Comparison of ENCODE assay signal across 12 cellular contexts in the genomic region with DNA sequence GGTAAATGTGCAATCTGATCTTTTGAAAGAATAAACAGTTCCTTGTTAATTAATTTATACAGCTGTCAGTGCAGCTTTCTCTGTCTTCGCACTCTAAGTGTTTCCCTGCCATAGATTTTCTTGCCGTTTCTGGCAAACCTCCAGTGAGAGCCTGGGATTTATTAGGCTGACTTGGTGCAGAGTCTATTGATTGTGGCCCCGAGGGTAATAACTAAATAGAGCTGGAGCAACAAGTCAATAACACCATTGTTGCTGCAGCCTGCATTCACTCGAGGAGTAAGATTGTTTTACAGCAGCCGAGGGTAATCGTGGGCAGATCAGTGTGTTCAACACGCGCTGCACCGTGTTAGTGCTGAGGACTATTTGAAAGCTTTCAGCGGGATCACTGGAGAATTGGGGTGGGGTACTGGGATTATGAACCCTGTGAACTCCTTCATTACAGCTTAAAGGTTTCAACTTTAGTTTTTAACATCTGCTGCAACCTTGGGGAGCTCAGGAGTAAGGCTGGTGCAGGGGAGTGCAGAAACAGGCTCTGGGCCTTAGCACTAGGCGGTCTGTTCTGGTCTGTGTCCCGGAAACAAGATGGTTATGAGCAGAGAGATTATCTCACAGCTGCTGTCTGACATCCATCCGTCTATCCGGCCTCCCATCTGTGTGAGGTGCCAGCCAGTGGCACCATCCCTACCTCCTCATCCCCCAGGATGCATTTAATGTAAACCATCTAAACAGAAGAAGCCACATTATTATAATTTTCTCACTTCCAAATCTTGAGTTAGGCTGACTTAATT.
DNase-seq lines count a peak whose midpoint lies in the region; TF ChIP-seq lines count a peak whose summit lies in the region.
"Had no signal": no experiment of that assay in that cellular context is flagged by ENCODE, and none has a peak within 500 bp of the region (broad histone marks: within the 10 kb centered on the region; RNA-seq: fewer than 3 reads in every experiment).

No MANE protein-coding gene starts in this region.

- H3K79me1 ChIP-seq in trophoblast cell (ENCODE audit: low read length): peaks cover 12% of the 10 kb centered on the region

- peaks cover 20% of the 10 kb centered on the region for H3K4me1 ChIP-seq in HEK293 (ENCODE audit: control insufficient read depth, insufficient read depth, low read length)
- H3K4me1 ChIP-seq in trophoblast cell (ENCODE audit: control insufficient read depth in 1 of 2, insufficient read depth in 2 of 2, low read length in 2 of 2): peaks cover 12 to 21% of the 10 kb centered on the region in 2 experiments

- no peaks in the 10 kb centered on the region for H3K27me3 ChIP-seq in trophoblast cell (ENCODE audit: insufficient read depth, low read length)
- H3K27me3 ChIP-seq: sigmoid colon had no signal

- H3K27ac ChIP-seq in HEK293 (ENCODE audit: extremely low read depth, low read depth, low read length) (no peak overlapping the region), trophoblast cell (ENCODE audit: low read depth, low read length) (peak overlapping the region; percentile 45), RWPE1 (no peak overlapping the region)
- H3K27ac ChIP-seq: sigmoid colon had no signal

- no peak overlapping the region for H3K4ac ChIP-seq in trophoblast cell (ENCODE audit: low read depth, low read length)

- H4K91ac ChIP-seq in trophoblast cell (ENCODE audit: low read depth, low read length): peak overlapping the region; percentile 65

- H2AK5ac ChIP-seq in trophoblast cell (ENCODE audit: low read length): no peak overlapping the region

- no peaks in the 10 kb centered on the region for H3K36me3 Mint-ChIP-seq in T-helper 2 cell treated with Interferon-gamma antibody and Interleukin-4, amounts not matched to agents 5 μg/mL and 100 μg/mL, for 36 hours (ENCODE audit: low read depth)
- no peaks in the 10 kb centered on the region for H3K36me3 Mint-ChIP-seq in activated T-helper 1 cell treated with anti-CD3 and anti-CD28 coated beads, Interleukin-12 subunit alpha, Interleukin-12 subunit beta, Interleukin-2, Interleukin-4 antibody, amounts not matched to agents 30 ng/mL and 10 ng/mL and 1 ng/mL, durations not matched to agents 14 hours and 24 hours and 36 hours (ENCODE audit: low read depth)

- no peak overlapping the region for H3K27ac Mint-ChIP-seq in T-helper 2 cell treated with Interferon-gamma antibody and Interleukin-4, amounts not matched to agents 5 μg/mL and 100 μg/mL, for 36 hours
- no peak overlapping the region for H3K27ac Mint-ChIP-seq in activated T-helper 1 cell treated with anti-CD3 and anti-CD28 coated beads, Interleukin-12 subunit alpha, Interleukin-12 subunit beta, Interleukin-2, Interleukin-4 antibody, amounts not matched to agents 30 ng/mL and 10 ng/mL and 1 ng/mL, durations not matched to agents 14 hours and 24 hours and 36 hours
- H3K27ac Mint-ChIP-seq: activated naive CD8-positive, alpha-beta T cell treated with anti-CD3 and anti-CD28 coated beads, Interleukin-2, amount 50 U/mL, for 24 hours; CD14-positive monocyte had no signal

- no peaks in the 10 kb centered on the region for H3K36me3 ChIP-seq in HEK293 (ENCODE audit: control insufficient read depth in 2 of 2, insufficient read depth in 1 of 2, low read length in 2 of 2)
- peaks cover 0 to 2% of the 10 kb centered on the region in 2 experiments for H3K36me3 ChIP-seq in trophoblast cell (ENCODE audit: control insufficient read depth in 1 of 2, insufficient read depth in 2 of 2, low read length in 2 of 2)
- H3K36me3 ChIP-seq: sigmoid colon had no signal

- peaks cover 2% of the 10 kb centered on the region for H3K79me2 ChIP-seq in trophoblast cell (ENCODE audit: control insufficient read depth, insufficient read depth, low read length, poor library complexity)

- peak overlapping the region; percentile 17 for H3K14ac ChIP-seq in trophoblast cell (ENCODE audit: low read length)

- CTCF ChIA-PET in HEK293 (lab: Yijun Ruan, JAX) (interaction anchor here (0.6 to 0.7 kb wide), 2 partner anchors 168 to 499 kb away, joined by 3 read pairs; no protein-coding TSS in a partner anchor), RWPE1 (lab: Yijun Ruan, JAX) (interaction anchor here (0.6 to 0.7 kb wide), 3 partner anchors 95 to 634 kb away, joined by 3 to 5 read pairs (median 5); no protein-coding TSS in a partner anchor)

- H4K12ac ChIP-seq in trophoblast cell (ENCODE audit: low read depth, low read length): no peak overlapping the region

- intact Hi-C loops in activated T-helper 1 cell treated with anti-CD3 and anti-CD28 coated beads, Interleukin-12 subunit alpha, Interleukin-12 subunit beta, Interleukin-2, Interleukin-4 antibody, amounts not matched to agents 30 ng/mL and 10 ng/mL and 1 ng/mL, durations not matched to agents 14 hours and 24 hours and 36 hours (cut with micrococcal nuclease): no loop called here

- WGBS in trophoblast cell (ENCODE audit: extremely low coverage, insufficient coverage, insufficient read length): no CpG with 5 or more reads among the region's 14 CpGs

- peak overlapping the region; percentile 21 for H3K4me2 ChIP-seq in trophoblast cell (ENCODE audit: low read length)

- peak overlapping the region; percentile 74 for H3K18ac ChIP-seq in trophoblast cell (ENCODE audit: low read length)

- H2BK12ac ChIP-seq in trophoblast cell (ENCODE audit: low read length): peak overlapping the region; percentile 29

- no peak overlapping the region for H3K4me3 Mint-ChIP-seq in T-helper 2 cell treated with Interferon-gamma antibody and Interleukin-4, amounts not matched to agents 5 μg/mL and 100 μg/mL, for 36 hours
- H3K4me3 Mint-ChIP-seq in activated T-helper 1 cell treated with anti-CD3 and anti-CD28 coated beads, Interleukin-12 subunit alpha, Interleukin-12 subunit beta, Interleukin-2, Interleukin-4 antibody, amounts not matched to agents 30 ng/mL and 10 ng/mL and 1 ng/mL, durations not matched to agents 14 hours and 24 hours and 36 hours: no peak overlapping the region
- H3K4me3 Mint-ChIP-seq: activated naive CD8-positive, alpha-beta T cell treated with anti-CD3 and anti-CD28 coated beads, Interleukin-2, amount 50 U/mL, for 24 hours; CD14-positive monocyte had no signal

- H2BK120ac ChIP-seq in trophoblast cell (ENCODE audit: insufficient read depth, low read length, poor library complexity): peak overlapping the region; percentile 30

- no peaks in the 10 kb centered on the region for H3K9me3 ChIP-seq in HEK293 (ENCODE audit: control insufficient read depth, insufficient read depth, low read depth, low read length)
- no peaks in the 10 kb centered on the region for H3K9me3 ChIP-seq in trophoblast cell (ENCODE audit: insufficient read depth, low read depth, low read length)
- H3K9me3 ChIP-seq: sigmoid colon had no signal

- H4K8ac ChIP-seq in trophoblast cell (ENCODE audit: low read depth, low read length): peak overlapping the region; percentile 25

- no peak for TF ChIP-seq CTCF in HEK293 (tag by site-specific recombination; IDR thresholded peaks at IDR 0.05)
- TF ChIP-seq CTCF in RWPE1 (conservative IDR thresholded peaks at IDR 0.05; ENCODE audit: low read depth): no peak

- peak overlapping the region; percentile 36 for H2BK5ac ChIP-seq in trophoblast cell (ENCODE audit: low read depth, low read length, poor library complexity)

- H2AFZ ChIP-seq in trophoblast cell (ENCODE audit: insufficient read depth, low read length, poor library complexity): no peak overlapping the region

- no peak overlapping the region for H3K4me3 ChIP-seq in HEK293 (ENCODE audit: low read depth, low read length)
- H3K4me3 ChIP-seq in trophoblast cell (ENCODE audit: low read depth, low read length): no peak overlapping the region
- H3K4me3 ChIP-seq: sigmoid colon had no signal

- no peaks in the 10 kb centered on the region for H3K27me3 Mint-ChIP-seq in T-helper 2 cell treated with Interferon-gamma antibody and Interleukin-4, amounts not matched to agents 5 μg/mL and 100 μg/mL, for 36 hours (ENCODE audit: low read depth)
- no peaks in the 10 kb centered on the region for H3K27me3 Mint-ChIP-seq in activated T-helper 1 cell treated with anti-CD3 and anti-CD28 coated beads, Interleukin-12 subunit alpha, Interleukin-12 subunit beta, Interleukin-2, Interleukin-4 antibody, amounts not matched to agents 30 ng/mL and 10 ng/mL and 1 ng/mL, durations not matched to agents 14 hours and 24 hours and 36 hours (ENCODE audit: insufficient read depth)
- H3K27me3 Mint-ChIP-seq: activated naive CD8-positive, alpha-beta T cell treated with anti-CD3 and anti-CD28 coated beads, Interleukin-2, amount 50 U/mL, for 24 hours had no signal

- H3K9me3 Mint-ChIP-seq in T-helper 2 cell treated with Interferon-gamma antibody and Interleukin-4, amounts not matched to agents 5 μg/mL and 100 μg/mL, for 36 hours: no peaks in the 10 kb centered on the region
- no peaks in the 10 kb centered on the region for H3K9me3 Mint-ChIP-seq in activated T-helper 1 cell treated with anti-CD3 and anti-CD28 coated beads, Interleukin-12 subunit alpha, Interleukin-12 subunit beta, Interleukin-2, Interleukin-4 antibody, amounts not matched to agents 30 ng/mL and 10 ng/mL and 1 ng/mL, durations not matched to agents 14 hours and 24 hours and 36 hours
- H3K9me3 Mint-ChIP-seq: activated naive CD8-positive, alpha-beta T cell treated with anti-CD3 and anti-CD28 coated beads, Interleukin-2, amount 50 U/mL, for 24 hours; CD14-positive monocyte had no signal

- H3K23ac ChIP-seq in trophoblast cell (ENCODE audit: low read length): no peak overlapping the region

- peaks cover 4% of the 10 kb centered on the region for H3K4me1 Mint-ChIP-seq in T-helper 2 cell treated with Interferon-gamma antibody and Interleukin-4, amounts not matched to agents 5 μg/mL and 100 μg/mL, for 36 hours (ENCODE audit: low read depth)
- H3K4me1 Mint-ChIP-seq in activated T-helper 1 cell treated with anti-CD3 and anti-CD28 coated beads, Interleukin-12 subunit alpha, Interleukin-12 subunit beta, Interleukin-2, Interleukin-4 antibody, amounts not matched to agents 30 ng/mL and 10 ng/mL and 1 ng/mL, durations not matched to agents 14 hours and 24 hours and 36 hours (ENCODE audit: low read depth): no peaks in the 10 kb centered on the region
- H3K4me1 Mint-ChIP-seq: activated naive CD8-positive, alpha-beta T cell treated with anti-CD3 and anti-CD28 coated beads, Interleukin-2, amount 50 U/mL, for 24 hours; CD14-positive monocyte had no signal

- DNase-seq in NCI-H345 (lab: John Stamatoyannopoulos, UW): peak; percentile 49
- peak; percentile 34 for DNase-seq in astrocyte of the hippocampus (ENCODE audit: low read depth, low spot score)
- DNase-seq in trophoblast cell: no peak
- no peak for DNase-seq in T-helper 2 cell treated with Interferon-gamma antibody and Interleukin-4, amounts not matched to agents 5 μg/mL and 100 μg/mL, for 36 hours (ENCODE audit: low spot score)
- DNase-seq in RWPE1 (ENCODE audit: low spot score): no peak
- DNase-seq in RKO (ENCODE audit: low spot score): no peak
- no peak for DNase-seq in activated T-helper 1 cell treated with anti-CD3 and anti-CD28 coated beads, Interleukin-12 subunit alpha, Interleukin-12 subunit beta, Interleukin-2, Interleukin-4 antibody, amounts not matched to agents 30 ng/mL and 10 ng/mL and 1 ng/mL, durations not matched to agents 14 hours and 24 hours and 36 hours (ENCODE audit: low spot score)
- DNase-seq: activated naive CD8-positive, alpha-beta T cell treated with anti-CD3 and anti-CD28 coated beads, Interleukin-2, amount 50 U/mL, for 24 hours; midbrain; sigmoid colon had no signal

- H3K9ac ChIP-seq in trophoblast cell (ENCODE audit: low read length): no peak overlapping the region

- POLR2A ChIA-PET in HEK293 (lab: Yijun Ruan, JAX) (no interaction called here), RWPE1 (lab: Yijun Ruan, JAX; ENCODE audit: low non-redundant PET) (no interaction called here)

Comparison
In these comparisons a context has a peak if more than half of its experiments do, and no peak if none do; other contexts are left out.
1. DNase-seq: peak in NCI-H345 (single experiment) and astrocyte of the hippocampus (single experiment); none in trophoblast cell (0 of 2), T-helper 2 cell treated with Interferon-gamma antibody and Interleukin-4, amounts not matched to agents 5 μg/mL and 100 μg/mL, for 36 hours (single experiment), RWPE1 (single experiment), RKO (single experiment) and activated T-helper 1 cell treated with anti-CD3 and anti-CD28 coated beads, Interleukin-12 subunit alpha, Interleukin-12 subunit beta, Interleukin-2, Interleukin-4 antibody, amounts not matched to agents 30 ng/mL and 10 ng/mL and 1 ng/mL, durations not matched to agents 14 hours and 24 hours and 36 hours (single experiment).